ENCODE assay signal across 1 cellular context in genomic region chr22:44578516-44579230, GRCh38.
TF ChIP-seq lines count a peak whose summit lies in the region.

No MANE protein-coding gene starts in this region.

TF ChIP-seq in GM23338, 12 proteins besides CTCF, POLR2A, EP300 and RAD21 (continued from another document):
- TF ChIP-seq, protein P1, sequence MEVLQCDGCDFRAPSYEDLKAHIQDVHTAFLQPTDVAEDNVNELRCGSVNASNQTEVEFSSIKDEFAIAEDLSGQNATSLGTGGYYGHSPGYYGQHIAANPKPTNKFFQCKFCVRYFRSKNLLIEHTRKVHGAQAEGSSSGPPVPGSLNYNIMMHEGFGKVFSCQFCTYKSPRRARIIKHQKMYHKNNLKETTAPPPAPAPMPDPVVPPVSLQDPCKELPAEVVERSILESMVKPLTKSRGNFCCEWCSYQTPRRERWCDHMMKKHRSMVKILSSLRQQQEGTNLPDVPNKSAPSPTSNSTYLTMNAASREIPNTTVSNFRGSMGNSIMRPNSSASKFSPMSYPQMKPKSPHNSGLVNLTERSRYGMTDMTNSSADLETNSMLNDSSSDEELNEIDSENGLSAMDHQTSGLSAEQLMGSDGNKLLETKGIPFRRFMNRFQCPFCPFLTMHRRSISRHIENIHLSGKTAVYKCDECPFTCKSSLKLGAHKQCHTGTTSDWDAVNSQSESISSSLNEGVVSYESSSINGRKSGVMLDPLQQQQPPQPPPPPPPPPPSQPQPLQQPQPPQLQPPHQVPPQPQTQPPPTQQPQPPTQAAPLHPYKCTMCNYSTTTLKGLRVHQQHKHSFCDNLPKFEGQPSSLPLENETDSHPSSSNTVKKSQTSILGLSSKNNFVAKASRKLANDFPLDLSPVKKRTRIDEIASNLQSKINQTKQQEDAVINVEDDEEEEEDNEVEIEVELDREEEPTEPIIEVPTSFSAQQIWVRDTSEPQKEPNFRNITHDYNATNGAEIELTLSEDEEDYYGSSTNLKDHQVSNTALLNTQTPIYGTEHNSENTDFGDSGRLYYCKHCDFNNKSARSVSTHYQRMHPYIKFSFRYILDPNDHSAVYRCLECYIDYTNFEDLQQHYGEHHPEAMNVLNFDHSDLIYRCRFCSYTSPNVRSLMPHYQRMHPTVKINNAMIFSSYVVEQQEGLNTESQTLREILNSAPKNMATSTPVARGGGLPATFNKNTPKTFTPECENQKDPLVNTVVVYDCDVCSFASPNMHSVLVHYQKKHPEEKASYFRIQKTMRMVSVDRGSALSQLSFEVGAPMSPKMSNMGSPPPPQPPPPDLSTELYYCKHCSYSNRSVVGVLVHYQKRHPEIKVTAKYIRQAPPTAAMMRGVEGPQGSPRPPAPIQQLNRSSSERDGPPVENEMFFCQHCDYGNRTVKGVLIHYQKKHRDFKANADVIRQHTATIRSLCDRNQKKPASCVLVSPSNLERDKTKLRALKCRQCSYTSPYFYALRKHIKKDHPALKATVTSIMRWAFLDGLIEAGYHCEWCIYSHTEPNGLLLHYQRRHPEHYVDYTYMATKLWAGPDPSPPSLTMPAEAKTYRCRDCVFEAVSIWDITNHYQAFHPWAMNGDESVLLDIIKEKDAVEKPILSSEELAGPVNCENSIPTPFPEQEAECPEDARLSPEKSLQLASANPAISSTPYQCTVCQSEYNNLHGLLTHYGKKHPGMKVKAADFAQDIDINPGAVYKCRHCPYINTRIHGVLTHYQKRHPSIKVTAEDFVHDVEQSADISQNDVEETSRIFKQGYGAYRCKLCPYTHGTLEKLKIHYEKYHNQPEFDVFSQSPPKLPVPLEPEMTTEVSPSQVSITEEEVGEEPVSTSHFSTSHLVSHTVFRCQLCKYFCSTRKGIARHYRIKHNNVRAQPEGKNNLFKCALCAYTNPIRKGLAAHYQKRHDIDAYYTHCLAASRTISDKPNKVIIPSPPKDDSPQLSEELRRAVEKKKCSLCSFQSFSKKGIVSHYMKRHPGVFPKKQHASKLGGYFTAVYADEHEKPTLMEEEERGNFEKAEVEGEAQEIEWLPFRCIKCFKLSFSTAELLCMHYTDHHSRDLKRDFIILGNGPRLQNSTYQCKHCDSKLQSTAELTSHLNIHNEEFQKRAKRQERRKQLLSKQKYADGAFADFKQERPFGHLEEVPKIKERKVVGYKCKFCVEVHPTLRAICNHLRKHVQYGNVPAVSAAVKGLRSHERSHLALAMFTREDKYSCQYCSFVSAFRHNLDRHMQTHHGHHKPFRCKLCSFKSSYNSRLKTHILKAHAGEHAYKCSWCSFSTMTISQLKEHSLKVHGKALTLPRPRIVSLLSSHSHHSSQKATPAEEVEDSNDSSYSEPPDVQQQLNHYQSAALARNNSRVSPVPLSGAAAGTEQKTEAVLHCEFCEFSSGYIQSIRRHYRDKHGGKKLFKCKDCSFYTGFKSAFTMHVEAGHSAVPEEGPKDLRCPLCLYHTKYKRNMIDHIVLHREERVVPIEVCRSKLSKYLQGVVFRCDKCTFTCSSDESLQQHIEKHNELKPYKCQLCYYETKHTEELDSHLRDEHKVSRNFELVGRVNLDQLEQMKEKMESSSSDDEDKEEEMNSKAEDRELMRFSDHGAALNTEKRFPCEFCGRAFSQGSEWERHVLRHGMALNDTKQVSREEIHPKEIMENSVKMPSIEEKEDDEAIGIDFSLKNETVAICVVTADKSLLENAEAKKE (CRISPR knock-in tag; IDR thresholded peaks at IDR 0.05): no peak
- TF ChIP-seq EZH2 (IDR thresholded peaks at IDR 0.05; ENCODE audit: low read depth, unreplicated experiment) (no peak), CREB1 (CRISPR knock-in tag; IDR thresholded peaks at IDR 0.05; ENCODE audit: low read depth) (no peak), ZNF114 (CRISPR knock-in tag; IDR thresholded peaks at IDR 0.05) (no peak)
